ENCODE assay signal across 1 cellular context in genomic region chr17:6640536-6641373, GRCh38.
TF ChIP-seq lines count a peak whose summit lies in the region.

KIAA0753 (minus strand) TSS chr17:6640711; CDS start chr17:6635103, 5,608 bp downstream.
TXNDC17 (plus strand) TSS chr17:6641060; CDS start chr17:6641083, 23 bp downstream.

TF ChIP-seq in A549, 52 proteins besides CTCF, POLR2A, EP300 and RAD21 (continued from another document):
- TF ChIP-seq PBX3 (IDR thresholded peaks at IDR 0.05) (peak; percentile 36), CBX8 (IDR thresholded peaks at IDR 0.05) (no peak), HOXA7 (CRISPR knock-in tag; IDR thresholded peaks at IDR 0.05) (peak; percentile 86; the same call in 1 of the 2 replicates), JUNB (IDR thresholded peaks at IDR 0.05) (no peak), GATA3 (IDR thresholded peaks at IDR 0.05; ENCODE audit: borderline replicate concordance) (peak; percentile 41; the same call in 1 of the 2 replicates), TFCP2L1 (CRISPR knock-in tag; IDR thresholded peaks at IDR 0.05) (peak; percentile 79), SREBF2 (IDR thresholded peaks at IDR 0.05) (no peak), BCL3 (IDR thresholded peaks at IDR 0.05) (peak; percentile 93; the same call in 2 of the 3 replicates), RFX5 (IDR thresholded peaks at IDR 0.05) (peak; percentile 63), JUN (IDR thresholded peaks at IDR 0.05) (peak; percentile 81 to 90; a peak in 4 of 5 replicates)
